9 cellular contexts compared by ENCODE assay signal in the genomic region with DNA sequence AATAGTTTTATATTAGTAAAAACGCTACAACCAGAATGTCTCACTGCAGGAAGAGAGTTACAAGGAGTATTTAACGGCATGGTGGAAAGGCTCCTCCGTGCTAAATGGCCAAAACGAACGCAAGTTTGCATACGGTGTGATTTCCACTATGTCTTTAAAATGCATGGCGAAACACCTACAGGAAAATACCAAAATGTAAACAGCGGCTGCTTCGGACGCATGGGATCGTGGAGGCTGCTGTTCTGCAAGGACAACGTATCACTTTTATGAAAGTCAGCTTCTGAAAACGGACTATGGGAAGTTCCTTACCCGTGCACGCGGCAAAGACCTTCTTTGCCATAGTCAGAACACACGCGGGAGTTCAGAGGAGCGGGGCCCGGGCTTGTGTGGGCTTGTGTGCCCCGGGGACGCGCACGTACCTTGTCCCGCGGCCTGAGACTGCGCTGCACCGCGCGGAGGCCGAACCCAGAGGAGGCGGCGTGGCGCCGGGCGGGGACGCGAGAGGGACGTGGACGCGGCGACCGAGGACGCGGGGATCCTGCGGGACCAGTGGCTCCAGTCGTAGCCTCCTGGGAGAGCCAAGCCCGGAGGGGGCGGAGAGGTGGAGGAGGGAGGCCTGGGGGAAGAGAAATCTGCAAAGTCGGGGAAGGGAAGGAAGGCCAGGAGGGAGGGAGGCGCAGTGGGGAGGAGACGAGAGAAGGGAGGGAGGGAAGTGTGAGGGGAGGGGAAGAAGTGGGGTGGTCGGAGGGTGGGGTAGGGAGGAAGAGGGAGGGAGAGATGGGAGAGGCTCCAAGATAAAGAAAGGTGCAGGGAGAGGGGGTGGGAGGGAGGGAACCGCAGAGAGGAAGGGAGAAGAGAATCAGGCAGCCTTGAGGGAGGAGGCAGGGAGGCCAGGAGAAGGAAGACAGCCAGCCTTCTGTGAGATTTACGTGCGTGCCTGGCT. TPM values are rescaled to one million over a fixed set of nuclear protein-coding genes. Genes with fewer than 3 reads are reported as not detected.
DNase-seq lines count a peak whose midpoint lies in the region; ATAC-seq, FAIRE-seq and TF ChIP-seq lines count a peak whose summit lies in the region.
"Had no signal": no experiment of that assay in that cellular context is flagged by ENCODE, and none has a peak within 500 bp of the region (broad histone marks: within the 10 kb centered on the region; RNA-seq: fewer than 3 reads in every experiment).

CMBL (minus strand) TSS at position 697 of the 943 bp plus-strand sequence. CDS start 17,140 bp downstream, outside the sequence.

- TF ChIP-seq CTCF in bronchial epithelial cell (IDR thresholded peaks at IDR 0.05; ENCODE audit: insufficient read depth, low read length, severe bottlenecking) = no peak

- peak within 1 kb of the TSS; percentile 77 for H3K4me3 ChIP-seq in HUES64 (ENCODE audit: low read length)
- peak within 1 kb of the TSS; percentile 55 for H3K4me3 ChIP-seq in bronchial epithelial cell (ENCODE audit: low read depth, low read length)
- peak within 1 kb of the TSS; percentile 80 to 91 (median 84) for H3K4me3 ChIP-seq in skeletal muscle tissue (ENCODE audit: low read length in 3 of 3)

- H3K4me1 ChIP-seq in HUES64 (ENCODE audit: insufficient read depth, low read length) (peaks cover 14% of the 10 kb centered on the region), skeletal muscle tissue (ENCODE audit: control insufficient read depth in 3 of 3, insufficient read depth in 3 of 3, low read length in 3 of 3) (peaks cover 38 to 62% (median 54%) of the 10 kb centered on the region in 3 donors)

- no peaks in the 10 kb centered on the region for H3K36me3 ChIP-seq in HUES64 (ENCODE audit: insufficient read depth, low read length)
- H3K36me3 ChIP-seq in bronchial epithelial cell (ENCODE audit: control insufficient read depth, insufficient read depth, low read length) = no peaks in the 10 kb centered on the region
- H3K36me3 ChIP-seq in skeletal muscle tissue (ENCODE audit: control insufficient read depth in 3 of 3, insufficient read depth in 3 of 3, low read length in 3 of 3) = no peaks in the 10 kb centered on the region

- H3K27me3 ChIP-seq in HUES64 (ENCODE audit: insufficient read depth, low read length) = peaks cover 15% of the 10 kb centered on the region
- H3K27me3 ChIP-seq in bronchial epithelial cell (ENCODE audit: control insufficient read depth, insufficient read depth, low read length) = no peaks in the 10 kb centered on the region
- H3K27me3 ChIP-seq in skeletal muscle tissue (ENCODE audit: control insufficient read depth in 3 of 3, insufficient read depth in 3 of 3, low read length in 3 of 3) = no peaks in the 10 kb centered on the region

- 3% methylated on average over 56 of the region's 56 CpGs for WGBS in HUES64

- H3K9ac ChIP-seq in HUES64 (ENCODE audit: low read depth, low read length) (peak within 1 kb of the TSS; percentile 83), skeletal muscle tissue (ENCODE audit: low read depth in 1 of 3, low read length in 3 of 3) (peak within 1 kb of the TSS; percentile 79 to 97 (median 92))

- H3K9me3 ChIP-seq in HUES64 (ENCODE audit: insufficient read depth, low read depth, low read length) (no peaks in the 10 kb centered on the region), skeletal muscle tissue (ENCODE audit: control insufficient read depth in 3 of 3, low read length in 3 of 3) (no peaks in the 10 kb centered on the region)

- H3K27ac ChIP-seq in HUES64 (ENCODE audit: low read depth, low read length) (peak within 1 kb of the TSS; percentile 11; the same call in 1 of the 2 replicates), skeletal muscle tissue (ENCODE audit: low read depth, low read length) (peak within 1 kb of the TSS; percentile 80)

- ATAC-seq in GM21529 (IDR thresholded peaks at IDR 0.05; ENCODE audit: unreplicated experiment) = peak; percentile 72

- peak; percentile 77 for DNase-seq in G401 (ENCODE audit: low spot score)
- peak; percentile 30 for DNase-seq in SK-N-DZ (ENCODE audit: low spot score)
- peak; percentile 64 for DNase-seq in bronchial epithelial cell (ENCODE audit: low read depth)
- DNase-seq in islet precursor cell = peak; percentile 77
- DNase-seq in SW480 (ENCODE audit: low spot score) = no peak

- in situ Hi-C loops in G401 (cut with HindIII; ENCODE audit: low sequenced_read_pairs) = no loop called here

- FAIRE-seq in bronchial epithelial cell (lab: Jason Lieb, UNC) = no peak
- FAIRE-seq: frontal cortex had no signal

RNA-seq across cellular contexts. Expression of gene CMBL, which starts in this region (rescaled TPM):
- 8.3 and 14.6 TPM in 2 replicates for total RNA-seq in G401 (2014; rRNA removed; shearing (Covaris generic))
- polyA plus RNA-seq in HUES64 (2013, experiment 1 of 2) = 21.1 TPM
- polyA plus RNA-seq in HUES64 (2013, experiment 2 of 2) = 24.5 TPM
- 2.3 and 3.7 TPM in 2 replicates for polyA plus RNA-seq in SK-N-DZ (2014; cell fraction: cytosol; rRNA removed)
- polyA plus RNA-seq in SK-N-DZ (2014; cell fraction: nucleus; rRNA removed) = 0.60 and 0.94 TPM in 2 replicates
- total RNA-seq in bronchial epithelial cell (0.51 and 6.1 TPM in 2 replicates), skeletal muscle tissue (34.4 TPM)
